1 cellular context compared by ENCODE assay signal in genomic region chr5:170791325-170791954, GRCh38.
TF ChIP-seq lines count a peak whose summit lies in the region.

No MANE protein-coding gene starts in this region.

TF ChIP-seq in K562, 482 proteins besides CTCF, POLR2A, EP300 and RAD21:
- TF ChIP-seq ZNF668 (CRISPR knock-in tag; IDR thresholded peaks at IDR 0.05) = no peak
- TF ChIP-seq CTBP1 (IDR thresholded peaks at IDR 0.05; ENCODE audit: borderline replicate concordance) = no peak
- peak; percentile 27; the same call in 1 of the 2 replicates for TF ChIP-seq SMC3 (conservative IDR thresholded peaks at IDR 0.05; ENCODE audit: insufficient read depth, low read depth, low read length)
- TF ChIP-seq MAFK (IDR thresholded peaks at IDR 0.05; ENCODE audit: low read length) = no peak
- TF ChIP-seq HDAC2 (IDR thresholded peaks at IDR 0.05) = no peak
- no peak for TF ChIP-seq ZBTB8A (IDR thresholded peaks at IDR 0.05; ENCODE audit: partially characterized antibody)
- TF ChIP-seq, protein P1, sequence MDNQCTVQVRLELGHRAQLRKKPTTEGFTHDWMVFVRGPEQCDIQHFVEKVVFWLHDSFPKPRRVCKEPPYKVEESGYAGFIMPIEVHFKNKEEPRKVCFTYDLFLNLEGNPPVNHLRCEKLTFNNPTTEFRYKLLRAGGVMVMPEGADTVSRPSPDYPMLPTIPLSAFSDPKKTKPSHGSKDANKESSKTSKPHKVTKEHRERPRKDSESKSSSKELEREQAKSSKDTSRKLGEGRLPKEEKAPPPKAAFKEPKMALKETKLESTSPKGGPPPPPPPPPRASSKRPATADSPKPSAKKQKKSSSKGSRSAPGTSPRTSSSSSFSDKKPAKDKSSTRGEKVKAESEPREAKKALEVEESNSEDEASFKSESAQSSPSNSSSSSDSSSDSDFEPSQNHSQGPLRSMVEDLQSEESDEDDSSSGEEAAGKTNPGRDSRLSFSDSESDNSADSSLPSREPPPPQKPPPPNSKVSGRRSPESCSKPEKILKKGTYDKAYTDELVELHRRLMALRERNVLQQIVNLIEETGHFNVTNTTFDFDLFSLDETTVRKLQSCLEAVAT (IDR thresholded peaks at IDR 0.05) = no peak
- TF ChIP-seq RBM22 (IDR thresholded peaks at IDR 0.05; ENCODE audit: low read depth, low read length, poor library complexity, severe bottlenecking) = no peak
- TF ChIP-seq ZNF232 (CRISPR knock-in tag; IDR thresholded peaks at IDR 0.05) = no peak
